10 cellular contexts compared by ENCODE assay signal in genomic region chr14:95143813-95144620, GRCh38. TPM values are rescaled to one million over a fixed set of nuclear protein-coding genes. Genes with fewer than 3 reads are reported as not detected.
DNase-seq lines count a peak whose midpoint lies in the region; ATAC-seq lines count a peak whose summit lies in the region.
"Had no signal": no experiment of that assay in that cellular context is flagged by ENCODE, and none has a peak within 500 bp of the region (broad histone marks: within the 10 kb centered on the region; RNA-seq: fewer than 3 reads in every experiment).

No MANE protein-coding gene starts in this region.

- no peaks in the 10 kb centered on the region for H3K27me3 Mint-ChIP-seq in stimulated activated memory B cell treated with anti-CD40 and anti-IgM and Interleukin-4, amounts not matched to agents 10 μg/mL and 1 μg/mL and 100 μg/mL, for 72 hours

- H3K4me3 Mint-ChIP-seq in stimulated activated memory B cell treated with anti-CD40 and anti-IgM and Interleukin-4, amounts not matched to agents 10 μg/mL and 1 μg/mL and 100 μg/mL, for 72 hours: no peak overlapping the region

- peaks cover 22% of the 10 kb centered on the region for H3K36me3 Mint-ChIP-seq in stimulated activated memory B cell treated with anti-CD40 and anti-IgM and Interleukin-4, amounts not matched to agents 10 μg/mL and 1 μg/mL and 100 μg/mL, for 72 hours

- peak; percentile 48 for ATAC-seq in GM21447 (IDR thresholded peaks at IDR 0.05; ENCODE audit: unreplicated experiment)
- ATAC-seq in stimulated activated memory B cell treated with anti-CD40 and anti-IgM and Interleukin-4, amounts not matched to agents 10 μg/mL and 1 μg/mL and 100 μg/mL, for 72 hours: no peak

- peak overlapping the region; percentile 53 for H3K27ac Mint-ChIP-seq in stimulated activated memory B cell treated with anti-CD40 and anti-IgM and Interleukin-4, amounts not matched to agents 10 μg/mL and 1 μg/mL and 100 μg/mL, for 72 hours

- peaks cover 79% of the 10 kb centered on the region for H3K4me1 Mint-ChIP-seq in stimulated activated memory B cell treated with anti-CD40 and anti-IgM and Interleukin-4, amounts not matched to agents 10 μg/mL and 1 μg/mL and 100 μg/mL, for 72 hours

- peak; percentile 55 to 65 for DNase-seq in NOMO-1 (lab: John Stamatoyannopoulos, UW; ENCODE audit: unreplicated experiment in 2 of 2)
- peak; percentile 15 for DNase-seq in germinal center (ENCODE audit: low spot score)
- no peak for DNase-seq in NCI-H748 (lab: John Stamatoyannopoulos, UW; ENCODE audit: unreplicated experiment)
- no peak for DNase-seq in HT-29 (ENCODE audit: low spot score)
- DNase-seq in DMS53 (lab: John Stamatoyannopoulos, UW): no peak
- no peak for DNase-seq in NCI-H187 treated with DMSO at 0.1 percent for 48 hours (lab: John Stamatoyannopoulos, UW)
- DNase-seq: activated naive CD4-positive, alpha-beta T cell treated with anti-CD3 and anti-CD28 coated beads, Interleukin-2, amount 50 U/mL, for 16 hours; NCI-H1417 had no signal

- H3K9me3 Mint-ChIP-seq in stimulated activated memory B cell treated with anti-CD40 and anti-IgM and Interleukin-4, amounts not matched to agents 10 μg/mL and 1 μg/mL and 100 μg/mL, for 72 hours: peaks cover 11% of the 10 kb centered on the region

RNA-seq across cellular contexts. Expression of gene DICER1, which starts 13.3 kb away (rescaled TPM):
- 11.2 and 14.0 TPM in 2 replicates for total RNA-seq in HT-29 (2014; rRNA removed; shearing (Covaris generic))

Comparison
In these comparisons a context has a peak if more than half of its experiments do, and no peak if none do; other contexts are left out.
1. DNase-seq: peak in NOMO-1 (2 of 2) and germinal center (single experiment); none in NCI-H748 (single experiment), HT-29 (single experiment), DMS53 (single experiment) and NCI-H187 treated with DMSO at 0.1 percent for 48 hours (single experiment).